In genomic region chr1:31869473-31869872, GRCh38 we compare ENCODE assay signal across 29 cellular contexts.
DNase-seq lines count a peak whose midpoint lies in the region; ATAC-seq lines count a peak whose summit lies in the region.
"Had no signal": no experiment of that assay in that cellular context is flagged by ENCODE, and none has a peak within 500 bp of the region (broad histone marks: within the 10 kb centered on the region; RNA-seq: fewer than 3 reads in every experiment).

No MANE protein-coding gene starts in this region.

- H3K9me3 ChIP-seq in BLaER1 treated with 17β-estradiol and CSF1 and Interleukin-3, amounts not matched to agents 10 nM and 100 nM (replicated peaks in 1 of 11), result 0 out of 22 replicates have a peak, but pooled peaks cover 0 to 8% (median 0%) of the 10 kb centered on the region in 11 experiments
- H3K9me3 ChIP-seq: gastroesophageal sphincter, psoas muscle had no signal

- peak overlapping the region in 1 of 11 experiments; percentile 33; a peak in 1 of 22 replicates for H3K9ac ChIP-seq in BLaER1 treated with 17β-estradiol and CSF1 and Interleukin-3, amounts not matched to agents 10 nM and 100 nM

- peak overlapping the region; percentile 16 to 82 (median 49); a peak in 20 of 22 replicates for H3K4me2 ChIP-seq in BLaER1 treated with 17β-estradiol and CSF1 and Interleukin-3, amounts not matched to agents 10 nM and 100 nM
- H3K4me2 ChIP-seq: hepatocyte had no signal

- in situ Hi-C loops in KBM-7 (cut with MboI; ENCODE audit: low pct_unique_long_range_greater_than_20kb, low sequenced_read_pairs), result no loop called here

- peak; percentile 63 for ATAC-seq in activated naive CD8-positive, alpha-beta T cell treated with anti-CD3 and anti-CD28 coated beads, Interleukin-2, amount 50 U/mL, for 24 hours
- ATAC-seq in GM18873 (IDR thresholded peaks at IDR 0.05; ENCODE audit: low FRiP score, unreplicated experiment), result no peak
- ATAC-seq: gastroesophageal sphincter, psoas muscle had no signal

- peaks cover 26% of the 10 kb centered on the region for H3K4me1 Mint-ChIP-seq in activated naive CD8-positive, alpha-beta T cell treated with anti-CD3 and anti-CD28 coated beads, Interleukin-2, amount 50 U/mL, for 24 hours

- H3K27me3 Mint-ChIP-seq in activated naive CD8-positive, alpha-beta T cell treated with anti-CD3 and anti-CD28 coated beads, Interleukin-2, amount 50 U/mL, for 24 hours, result no peaks in the 10 kb centered on the region
- H3K27me3 Mint-ChIP-seq: activated naive CD4-positive, alpha-beta T cell treated with anti-CD3 and anti-CD28 coated beads, Interleukin-2, amount 50 U/mL, for 24 hours; naive B cell; type B pancreatic cell had no signal

- no peaks in the 10 kb centered on the region for H3K36me3 ChIP-seq in BLaER1 treated with 17β-estradiol and CSF1 and Interleukin-3, amounts not matched to agents 10 nM and 100 nM
- H3K36me3 ChIP-seq: gastroesophageal sphincter had no signal

- no peak overlapping the region for H3K27ac Mint-ChIP-seq in activated naive CD8-positive, alpha-beta T cell treated with anti-CD3 and anti-CD28 coated beads, Interleukin-2, amount 50 U/mL, for 24 hours
- H3K27ac Mint-ChIP-seq: activated naive CD4-positive, alpha-beta T cell treated with anti-CD3 and anti-CD28 coated beads, Interleukin-2, amount 50 U/mL, for 24 hours; activated T-helper 2 cell treated with anti-CD3 and anti-CD28 coated beads, Interferon-gamma antibody, Interleukin-2, Interleukin-4, amounts not matched to agents 10 μg/mL and 5 μg/mL and 100 μg/mL, durations not matched to agents 14 hours and 24 hours and 36 hours; type B pancreatic cell had no signal

- H3K4me1 ChIP-seq in BLaER1 treated with 17β-estradiol and CSF1 and Interleukin-3, amounts not matched to agents 10 nM and 100 nM, result peaks cover 17 to 28% (median 22%) of the 10 kb centered on the region in 10 experiments
- H3K4me1 ChIP-seq: gastroesophageal sphincter, psoas muscle had no signal

- H3K36me3 Mint-ChIP-seq in activated naive CD8-positive, alpha-beta T cell treated with anti-CD3 and anti-CD28 coated beads, Interleukin-2, amount 50 U/mL, for 24 hours (ENCODE audit: low read depth), result peaks cover 4% of the 10 kb centered on the region
- H3K36me3 Mint-ChIP-seq: naive B cell, type B pancreatic cell had no signal

- H3K4me3 Mint-ChIP-seq in activated naive CD8-positive, alpha-beta T cell treated with anti-CD3 and anti-CD28 coated beads, Interleukin-2, amount 50 U/mL, for 24 hours, result no peak overlapping the region
- H3K4me3 Mint-ChIP-seq: activated naive CD4-positive, alpha-beta T cell treated with anti-CD3 and anti-CD28 coated beads, Interleukin-2, amount 50 U/mL, for 24 hours; naive B cell; type B pancreatic cell had no signal

- H3K27me3 ChIP-seq in BLaER1 treated with 17β-estradiol and CSF1 and Interleukin-3, amounts not matched to agents 10 nM and 100 nM, result no peaks in the 10 kb centered on the region
- H3K27me3 ChIP-seq: gastroesophageal sphincter, hepatocyte had no signal

- H3K9me3 Mint-ChIP-seq in activated naive CD8-positive, alpha-beta T cell treated with anti-CD3 and anti-CD28 coated beads, Interleukin-2, amount 50 U/mL, for 24 hours, result peaks cover 7% of the 10 kb centered on the region
- H3K9me3 Mint-ChIP-seq: naive B cell had no signal

- H4K20me1 ChIP-seq in BLaER1 treated with 17β-estradiol and CSF1 and Interleukin-3, amounts not matched to agents 10 nM and 100 nM, result no peaks in the 10 kb centered on the region

- H3K4me3 ChIP-seq in BLaER1 treated with 17β-estradiol and CSF1 and Interleukin-3, amounts not matched to agents 10 nM and 100 nM, result no peak overlapping the region
- H3K4me3 ChIP-seq: gastroesophageal sphincter, hepatocyte, psoas muscle had no signal

- DNase-seq in KBM-7, result peak; percentile 66
- DNase-seq in SIG-M5 (lab: John Stamatoyannopoulos, UW), result peak; percentile 4
- DNase-seq in activated naive CD8-positive, alpha-beta T cell treated with anti-CD3 and anti-CD28 coated beads, Interleukin-2, amount 50 U/mL, for 24 hours, result no peak
- no peak for DNase-seq in pons (ENCODE audit: low spot score)
- no peak for DNase-seq in NCI-H1048 (lab: John Stamatoyannopoulos, UW)
- DNase-seq: activated CD4-positive, alpha-beta T cell treated with anti-CD3 and anti-CD28 coated beads, Interleukin-2, amount 50 U/mL, for 48 hours; activated CD4-positive, CD25-positive, alpha-beta regulatory T cell; aorta; C1 segment of cervical spinal cord; DMS153; effector CD8-positive, alpha-beta T cell; H7; KG1; kidney glomerular epithelial cell; MM.1S; naive B cell; NCI-H446; NCI-H748 treated with DMSO at 0.1 percent for 48 hours; nucleus accumbens; psoas muscle; stimulated activated CD4-positive, alpha-beta T cell treated with anti-CD3 and anti-CD28 coated beads, Interleukin-4, amount 100 ng/mL, for 24 hours; substantia nigra had no signal

- H3K27ac ChIP-seq in BLaER1 treated with 17β-estradiol and CSF1 and Interleukin-3, amounts not matched to agents 10 nM and 100 nM, result peak overlapping the region in 7 of 11 experiments; percentile 3 to 37 (median 31); a peak in 8 of 22 replicates
- H3K27ac ChIP-seq: gastroesophageal sphincter, hepatocyte, psoas muscle had no signal

Comparison
In these comparisons a context has a peak if more than half of its experiments do, and no peak if none do; other contexts are left out.
1. DNase-seq: peak in KBM-7 (single experiment) and SIG-M5 (single experiment); none in activated naive CD8-positive, alpha-beta T cell treated with anti-CD3 and anti-CD28 coated beads, Interleukin-2, amount 50 U/mL, for 24 hours (single experiment), pons (single experiment) and NCI-H1048 (single experiment).